In the genomic region with DNA sequence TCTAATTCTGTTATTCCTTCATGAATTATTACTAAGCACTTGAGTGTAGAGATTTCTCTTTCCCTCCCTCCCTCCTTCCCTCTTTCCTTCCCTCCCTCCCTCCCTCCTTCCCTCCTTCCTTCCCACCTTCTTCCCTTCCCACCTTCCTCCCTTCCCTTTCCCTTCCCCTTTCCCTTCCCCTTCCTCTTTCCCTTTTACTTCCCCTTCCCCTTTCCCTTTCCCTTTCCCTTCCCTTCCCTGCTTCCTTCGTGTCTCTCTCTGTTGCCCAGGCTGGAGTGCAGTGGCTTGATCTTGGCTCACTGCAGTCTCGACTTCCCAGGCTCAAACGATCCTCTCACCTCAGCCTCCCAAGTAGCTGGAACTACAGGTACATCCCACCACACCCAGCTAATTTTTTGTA, we compare ENCODE assay signal across 11 cellular contexts. TPM values are rescaled to one million over a fixed set of nuclear protein-coding genes. Genes with fewer than 3 reads are reported as not detected.
"Had no signal": no experiment of that assay in that cellular context is flagged by ENCODE, and none has a peak within 500 bp of the region (broad histone marks: within the 10 kb centered on the region; RNA-seq: fewer than 3 reads in every experiment).

No MANE protein-coding gene starts in this region.

- ATAC-seq: GM23338, HCT116 had no signal

- H3K27ac ChIP-seq: GM23248 had no signal

- H2AFZ ChIP-seq: GM23248, GM23338 had no signal

- H3K9me3 ChIP-seq: HAP-1 had no signal

- DNase-seq: GM23248, GOT3, H7, H9, HFFc6 had no signal

- FAIRE-seq: H1, H54 had no signal

- H3K4me3 ChIP-seq: GM23248, GM23338, HAP-1 had no signal

- H3K9ac ChIP-seq: GM23248 had no signal

- H3K36me3 ChIP-seq: HAP-1 had no signal

- H3K4me1 ChIP-seq: HAP-1 had no signal

- H3K4me2 ChIP-seq: GM23338 had no signal

RNA-seq across cellular contexts. Expression of gene RAB40AL, which starts 49.4 kb away (rescaled TPM):
- total RNA-seq: H4, H9, HFFc6 had no signal
- polyA plus RNA-seq: GM23248 had no signal
